ENCODE assay signal across 11 cellular contexts in genomic region chr6:127938701-127939100, GRCh38. TPM values are rescaled to one million over a fixed set of nuclear protein-coding genes. Genes with fewer than 3 reads are reported as not detected.
DNase-seq lines count a peak whose midpoint lies in the region; ATAC-seq and TF ChIP-seq lines count a peak whose summit lies in the region.
"Had no signal": no experiment of that assay in that cellular context is flagged by ENCODE, and none has a peak within 500 bp of the region (broad histone marks: within the 10 kb centered on the region; RNA-seq: fewer than 3 reads in every experiment).

No MANE protein-coding gene starts in this region.

- H3K27me3 ChIP-seq in smooth muscle cell (ENCODE audit: low read depth) (no peaks in the 10 kb centered on the region), dorsolateral prefrontal cortex (no peaks in the 10 kb centered on the region)

- peak overlapping the region; percentile 55 for H3K4me2 ChIP-seq in smooth muscle cell

- H3K4me1 Mint-ChIP-seq in activated T-cell treated with anti-CD3 and anti-CD28 coated beads, Interleukin-2, amount 50 U/mL, for 72 hours (ENCODE audit: low read depth) = peaks cover 66% of the 10 kb centered on the region
- peaks cover 19 to 42% of the 10 kb centered on the region in 2 donors for H3K4me1 Mint-ChIP-seq in effector memory CD8-positive, alpha-beta T cell (ENCODE audit: low read depth in 2 of 2)

- H3K9me3 ChIP-seq in smooth muscle cell (replicated peaks; ENCODE audit: low read depth) = no peaks in the 10 kb centered on the region

- no peaks in the 10 kb centered on the region for H3K79me2 ChIP-seq in smooth muscle cell (ENCODE audit: low read depth)

- ATAC-seq in activated T-cell treated with anti-CD3 and anti-CD28 coated beads, Interleukin-2, amount 50 U/mL, for 72 hours (replicated peaks in 1 of 2) = peak in 1 of 2 donors; percentile 20
- ATAC-seq in effector memory CD8-positive, alpha-beta T cell (replicated peaks) = no peak
- no peak for ATAC-seq in GM21528 (IDR thresholded peaks at IDR 0.05; ENCODE audit: low FRiP score, unreplicated experiment)
- ATAC-seq: left ventricle myocardium superior had no signal

- peak overlapping the region; percentile 60 for H3K9ac ChIP-seq in smooth muscle cell (ENCODE audit: low read depth)

- DNase-seq in activated T-cell treated with anti-CD3 and anti-CD28 coated beads, Interleukin-2, amount 50 U/mL, for 72 hours = no peak
- no peak for DNase-seq in activated T-cell treated with anti-CD3 and anti-CD28 coated beads, Interleukin-2, amount 50 U/mL, for 48 hours
- peak; percentile 2 for DNase-seq in SK-MEL-5 (ENCODE audit: low read depth, low spot score)
- DNase-seq in effector memory CD8-positive, alpha-beta T cell = no peak
- no peak for DNase-seq in smooth muscle cell (lab: John Stamatoyannopoulos, UW; ENCODE audit: unreplicated experiment)
- DNase-seq in dorsolateral prefrontal cortex = no peak
- no peak for DNase-seq in NCI-H82 treated with DMSO at 0.1 percent for 48 hours (lab: John Stamatoyannopoulos, UW; ENCODE audit: unreplicated experiment)
- DNase-seq: left ventricle myocardium superior; SHP77 treated with DMSO at 0.1 percent for 48 hours; stimulated activated CD4-positive, alpha-beta T cell treated with anti-CD3 and anti-CD28 coated beads, Interleukin-1b, Interleukin-23, amount 100 ng/mL, for 48 hours had no signal

- H3K36me3 ChIP-seq in smooth muscle cell (ENCODE audit: low read depth) = no peaks in the 10 kb centered on the region

- peaks cover 1 to 2% of the 10 kb centered on the region in 2 donors for H3K36me3 Mint-ChIP-seq in activated T-cell treated with anti-CD3 and anti-CD28 coated beads, Interleukin-2, amount 50 U/mL, for 72 hours (ENCODE audit: insufficient read depth in 2 of 2)
- H3K36me3 Mint-ChIP-seq in effector memory CD8-positive, alpha-beta T cell (ENCODE audit: insufficient read depth) = no peaks in the 10 kb centered on the region

- in situ Hi-C loops in SK-MEL-5 (cut with HindIII; ENCODE audit: low pct_unique_long_range_greater_than_20kb, low sequenced_read_pairs) = no loop called here

- peak overlapping the region; percentile 92 for H3K27ac Mint-ChIP-seq in activated T-cell treated with anti-CD3 and anti-CD28 coated beads, Interleukin-2, amount 50 U/mL, for 72 hours
- H3K27ac Mint-ChIP-seq in effector memory CD8-positive, alpha-beta T cell = peak overlapping the region; percentile 79 to 80

- no peaks in the 10 kb centered on the region for H3K9me3 Mint-ChIP-seq in activated T-cell treated with anti-CD3 and anti-CD28 coated beads, Interleukin-2, amount 50 U/mL, for 72 hours
- no peaks in the 10 kb centered on the region for H3K9me3 Mint-ChIP-seq in effector memory CD8-positive, alpha-beta T cell

- peak overlapping the region; percentile 95 for H2AFZ ChIP-seq in smooth muscle cell (ENCODE audit: low read depth)

- TF ChIP-seq CTCF in smooth muscle cell (IDR thresholded peaks at IDR 0.05; ENCODE audit: borderline replicate concordance, insufficient read depth, poor library complexity, severe bottlenecking) (no peak), dorsolateral prefrontal cortex (IDR thresholded peaks at IDR 0.05 in 54 of 56, conservative IDR thresholded peaks at IDR 0.05 in 2 of 56; ENCODE audit: low read depth in 1 of 56, partially characterized antibody in 56 of 56) (no peak)

- intact Hi-C loops in dorsolateral prefrontal cortex (cut with DNase I) = no loop called here

- H3F3A ChIP-seq in smooth muscle cell (ENCODE audit: low read depth) = no peaks in the 10 kb centered on the region

- H3K27ac ChIP-seq in smooth muscle cell (ENCODE audit: low read depth) (peak overlapping the region; percentile 90), dorsolateral prefrontal cortex (no peak overlapping the region)

- H3K4me3 Mint-ChIP-seq in activated T-cell treated with anti-CD3 and anti-CD28 coated beads, Interleukin-2, amount 50 U/mL, for 72 hours = peak overlapping the region; percentile 15 to 73
- H3K4me3 Mint-ChIP-seq in effector memory CD8-positive, alpha-beta T cell = peak overlapping the region; percentile 13 to 21

- peaks cover 11% of the 10 kb centered on the region for H3K4me1 ChIP-seq in smooth muscle cell (ENCODE audit: low read depth)

- no peaks in the 10 kb centered on the region for H4K20me1 ChIP-seq in smooth muscle cell (ENCODE audit: low read depth)

- H3K4me3 ChIP-seq in smooth muscle cell (no peak overlapping the region), dorsolateral prefrontal cortex (no peak overlapping the region)

- no peaks in the 10 kb centered on the region for H3K27me3 Mint-ChIP-seq in activated T-cell treated with anti-CD3 and anti-CD28 coated beads, Interleukin-2, amount 50 U/mL, for 72 hours (ENCODE audit: low read depth)
- no peaks in the 10 kb centered on the region for H3K27me3 Mint-ChIP-seq in effector memory CD8-positive, alpha-beta T cell

RNA-seq across cellular contexts. Expression of gene THEMIS, which starts 37.8 kb away (rescaled TPM):
- 10 to 100 TPM; 13.4 to 14.0 TPM for total RNA-seq in activated T-cell treated with anti-CD3 and anti-CD28 coated beads, Interleukin-2, amount 50 U/mL, for 72 hours
- not detected in 2 replicates for total RNA-seq in SK-MEL-5 (2014; rRNA removed; shearing (Covaris generic))
- polyA plus RNA-seq in SK-MEL-5 (2015; cell fraction: cytosol; rRNA removed) = 0.15 TPM in 1 of 2 replicates, not detected in the other
- polyA plus RNA-seq in SK-MEL-5 (2015; cell fraction: nucleus; rRNA removed) = not detected in 2 replicates
- total RNA-seq in smooth muscle cell (not detected in 2 replicates), dorsolateral prefrontal cortex (10 to 100 TPM in 7 of 120 experiments, 1 to 10 TPM in 111, under 1 TPM in 2; 0.62 to 14.0 (median 5.6) TPM)
- polyA plus RNA-seq in smooth muscle cell = not detected in 2 replicates
